1 cellular context compared by ENCODE assay signal in genomic region chr3:179272385-179272784, GRCh38.
TF ChIP-seq lines count a peak whose summit lies in the region.

No MANE protein-coding gene starts in this region.

TF ChIP-seq in GM23338, 12 proteins besides CTCF, POLR2A, EP300 and RAD21 (continued from another document):
- no peak for TF ChIP-seq REST (IDR thresholded peaks at IDR 0.05; ENCODE audit: unreplicated experiment)
